1 cellular context compared by ENCODE assay signal in the genomic region with DNA sequence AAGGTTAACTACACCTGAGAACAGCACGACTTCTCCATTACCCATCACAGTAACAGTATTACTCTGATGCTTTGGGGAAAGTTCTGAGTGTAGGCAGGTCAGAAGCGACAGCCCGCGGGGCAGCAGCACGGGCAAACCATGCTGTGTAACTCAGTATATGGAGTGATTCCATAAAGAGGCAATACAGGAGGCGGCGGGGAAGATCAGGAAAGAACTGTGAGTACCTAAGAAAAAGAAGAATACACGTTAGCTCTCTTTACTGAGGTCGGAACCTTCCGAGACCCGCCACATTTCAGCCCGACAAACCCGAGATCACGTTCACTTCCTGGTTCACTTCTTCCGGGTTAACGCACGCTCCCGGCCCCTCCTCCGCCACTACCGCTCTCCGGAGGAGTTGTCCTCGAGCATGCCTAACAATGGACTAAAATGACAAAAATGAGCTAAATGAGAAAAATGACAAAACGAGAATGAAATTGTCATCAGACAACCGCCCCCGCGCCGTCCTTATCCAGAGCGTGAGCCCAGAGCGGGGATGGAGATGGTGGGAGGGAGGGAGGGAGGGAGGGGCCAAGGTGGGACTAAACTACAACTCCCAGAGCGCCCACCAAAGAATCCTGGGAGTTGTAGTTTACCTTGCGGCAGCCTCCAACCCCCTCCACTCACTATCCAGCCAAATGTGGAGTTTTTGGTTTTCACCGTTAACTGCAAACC.
TF ChIP-seq lines count a peak whose summit lies in the region.

TSS of gene MTRF1 (minus strand) at position 316 of the 711 bp plus-strand sequence. CDS start 2,669 bp downstream, outside the sequence.

TF ChIP-seq in HEK293, 187 proteins besides CTCF, POLR2A, EP300 and RAD21 (continued from another document):
- TF ChIP-seq ATF2 (tag by site-specific recombination; IDR thresholded peaks at IDR 0.05; ENCODE audit: low read depth) (no peak), ZSCAN4 (tag by site-specific recombination; IDR thresholded peaks at IDR 0.05) (no peak), ZNF24 (tag by site-specific recombination; IDR thresholded peaks at IDR 0.05) (no peak), ZNF624 (tag by site-specific recombination; IDR thresholded peaks at IDR 0.05) (no peak), ZNF529 (tag by site-specific recombination; IDR thresholded peaks at IDR 0.05; ENCODE audit: insufficient replicate concordance) (no peak), INSM2 (tag by site-specific recombination; IDR thresholded peaks at IDR 0.05) (no peak), FEZF1 (tag by site-specific recombination; IDR thresholded peaks at IDR 0.05) (no peak), ZNF18 (tag by site-specific recombination; IDR thresholded peaks at IDR 0.05) (no peak), ZNF23 (tag by site-specific recombination; IDR thresholded peaks at IDR 0.05; ENCODE audit: borderline replicate concordance) (no peak), ZNF398 (tag by site-specific recombination; IDR thresholded peaks at IDR 0.05) (no peak), BCL11B (tag by site-specific recombination; IDR thresholded peaks at IDR 0.05; ENCODE audit: low read depth) (no peak), ZBTB20 (tag by site-specific recombination; IDR thresholded peaks at IDR 0.05) (no peak; the same call in 1 of the 2 replicates), ZNF48 (tag by site-specific recombination; IDR thresholded peaks at IDR 0.05) (no peak), ZNF830 (tag by site-specific recombination; IDR thresholded peaks at IDR 0.05; ENCODE audit: low read depth) (no peak), ZNF623 (tag by site-specific recombination; IDR thresholded peaks at IDR 0.05) (no peak), ZNF580 (tag by site-specific recombination; IDR thresholded peaks at IDR 0.05) (peak; percentile 84; the same call in 1 of the 2 replicates), ZNF391 (tag by site-specific recombination; IDR thresholded peaks at IDR 0.05; ENCODE audit: borderline replicate concordance, low read depth) (no peak), YY2 (tag by site-specific recombination; IDR thresholded peaks at IDR 0.05) (no peak), ZNF670 (tag by site-specific recombination; IDR thresholded peaks at IDR 0.05; ENCODE audit: low read depth) (no peak), ZNF626 (tag by site-specific recombination; IDR thresholded peaks at IDR 0.05) (no peak), ZIC2 (tag by site-specific recombination; IDR thresholded peaks at IDR 0.05) (no peak), ZNF311 (tag by site-specific recombination; IDR thresholded peaks at IDR 0.05; ENCODE audit: borderline replicate concordance) (no peak), ZNF701 (tag by site-specific recombination; IDR thresholded peaks at IDR 0.05) (no peak), ZNF335 (tag by site-specific recombination; conservative IDR thresholded peaks at IDR 0.05) (peak; percentile 98)
- TF ChIP-seq, protein P1, sequence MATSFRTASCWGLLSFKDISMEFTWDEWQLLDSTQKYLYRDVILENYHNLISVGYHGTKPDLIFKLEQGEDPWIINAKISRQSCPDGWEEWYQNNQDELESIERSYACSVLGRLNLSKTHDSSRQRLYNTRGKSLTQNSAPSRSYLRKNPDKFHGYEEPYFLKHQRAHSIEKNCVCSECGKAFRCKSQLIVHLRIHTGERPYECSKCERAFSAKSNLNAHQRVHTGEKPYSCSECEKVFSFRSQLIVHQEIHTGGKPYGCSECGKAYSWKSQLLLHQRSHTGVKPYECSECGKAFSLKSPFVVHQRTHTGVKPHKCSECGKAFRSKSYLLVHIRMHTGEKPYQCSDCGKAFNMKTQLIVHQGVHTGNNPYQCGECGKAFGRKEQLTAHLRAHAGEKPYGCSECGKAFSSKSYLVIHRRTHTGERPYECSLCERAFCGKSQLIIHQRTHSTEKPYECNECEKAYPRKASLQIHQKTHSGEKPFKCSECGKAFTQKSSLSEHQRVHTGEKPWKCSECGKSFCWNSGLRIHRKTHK (tag by site-specific recombination; IDR thresholded peaks at IDR 0.05) = no peak
